In genomic region chrX:48071064-48071985, GRCh38 we compare ENCODE assay signal across 8 cellular contexts. TPM values are rescaled to one million over a fixed set of nuclear protein-coding genes. Genes with fewer than 3 reads are reported as not detected.
DNase-seq lines count a peak whose midpoint lies in the region; ATAC-seq and TF ChIP-seq lines count a peak whose summit lies in the region.

Gene ZNF630, minus strand, starts transcription at chrX:48071640. Its CDS starts 4,754 bp downstream, at chrX:48066886.

- H3K27ac ChIP-seq in OCI-LY3 (ENCODE audit: low read length): peak within 1 kb of the TSS; percentile 63

- H3K9me3 Mint-ChIP-seq in neural crest cell: peaks cover 11% of the 10 kb centered on the region
- H3K9me3 Mint-ChIP-seq in stimulated activated naive CD8-positive, alpha-beta T cell treated with anti-CD3 and anti-CD28 coated beads, Interleukin-15, amount 100 ng/mL, for 72 hours: no peaks in the 10 kb centered on the region

- H3K79me2 ChIP-seq in OCI-LY3 (ENCODE audit: low read length): no peaks in the 10 kb centered on the region

- H3K9ac ChIP-seq in OCI-LY3 (ENCODE audit: low read length): peak within 1 kb of the TSS; percentile 90

- H3K9me3 ChIP-seq in OCI-LY3 (ENCODE audit: insufficient read depth, low read length): no peaks in the 10 kb centered on the region

- peak within 1 kb of the TSS; percentile 97 for H3K4me3 Mint-ChIP-seq in neural crest cell
- peak within 1 kb of the TSS; percentile 89 to 99 for H3K4me3 Mint-ChIP-seq in stimulated activated naive CD8-positive, alpha-beta T cell treated with anti-CD3 and anti-CD28 coated beads, Interleukin-15, amount 100 ng/mL, for 72 hours

- H2AFZ ChIP-seq in OCI-LY3 (ENCODE audit: low read depth, low read length): peak within 1 kb of the TSS; percentile 81

- H4K20me1 ChIP-seq in OCI-LY3 (ENCODE audit: insufficient read depth, low read length): no peaks in the 10 kb centered on the region

- peak; percentile 76 for ATAC-seq in HG03457 (IDR thresholded peaks at IDR 0.05; ENCODE audit: unreplicated experiment)
- ATAC-seq in stimulated activated naive CD8-positive, alpha-beta T cell treated with anti-CD3 and anti-CD28 coated beads, Interleukin-15, amount 100 ng/mL, for 72 hours: peak; percentile 96

- no peaks in the 10 kb centered on the region for H3K27me3 ChIP-seq in OCI-LY3 (ENCODE audit: low read depth, low read length)

- TF ChIP-seq CTCF in OCI-LY3 (IDR thresholded peaks at IDR 0.05; ENCODE audit: low read depth, low read length) (no peak), fibroblast of villous mesenchyme (IDR thresholded peaks at IDR 0.05; ENCODE audit: insufficient read depth, low read depth, low read length) (no peak), neural crest cell (conservative IDR thresholded peaks at IDR 0.05) (no peak)

- H3K27me3 Mint-ChIP-seq in neural crest cell (ENCODE audit: low read depth): no peaks in the 10 kb centered on the region
- H3K27me3 Mint-ChIP-seq in stimulated activated naive CD8-positive, alpha-beta T cell treated with anti-CD3 and anti-CD28 coated beads, Interleukin-15, amount 100 ng/mL, for 72 hours: no peaks in the 10 kb centered on the region

- peak within 1 kb of the TSS; percentile 97 for H3K27ac Mint-ChIP-seq in neural crest cell (ENCODE audit: unreplicated experiment)
- H3K27ac Mint-ChIP-seq in stimulated activated naive CD8-positive, alpha-beta T cell treated with anti-CD3 and anti-CD28 coated beads, Interleukin-15, amount 100 ng/mL, for 72 hours: peak within 1 kb of the TSS; percentile 98 to 99

- peaks cover 6% of the 10 kb centered on the region for H3K36me3 ChIP-seq in OCI-LY3 (replicated peaks; ENCODE audit: low read depth, low read length)

- H3K36me3 Mint-ChIP-seq in neural crest cell (ENCODE audit: low read depth): peaks cover 10% of the 10 kb centered on the region

- H3K4me1 ChIP-seq in OCI-LY3 (ENCODE audit: low read length): peaks cover 31% of the 10 kb centered on the region

- H3K4me2 ChIP-seq in OCI-LY3 (ENCODE audit: low read length): peak within 1 kb of the TSS; percentile 77

- H3K4me3 ChIP-seq in OCI-LY3 (ENCODE audit: low read length): peak within 1 kb of the TSS; percentile 91
- H3K4me3 ChIP-seq in fibroblast of villous mesenchyme (ENCODE audit: low read depth, low read length): peak within 1 kb of the TSS; percentile 66

- peak; percentile 50 for DNase-seq in AG08395 (ENCODE audit: low spot score)
- peak; percentile 82 for DNase-seq in activated effector memory CD4-positive, alpha-beta T cell treated with anti-CD3 and anti-CD28 coated beads, Interleukin-2, amount 50 U/mL, for 16 hours
- DNase-seq in fibroblast of villous mesenchyme (ENCODE audit: low read depth): peak; percentile 31
- peak; percentile 27 for DNase-seq in neural crest cell (ENCODE audit: low read depth, low spot score)
- DNase-seq in stimulated activated naive CD8-positive, alpha-beta T cell treated with anti-CD3 and anti-CD28 coated beads, Interleukin-15, amount 100 ng/mL, for 72 hours: peak; percentile 55 to 73

- peak; percentile 53 for TF ChIP-seq POLR2A in GM19193 (IDR thresholded peaks at IDR 0.05; ENCODE audit: extremely low read depth, insufficient read depth, insufficient read length)

- H3K4me1 Mint-ChIP-seq in neural crest cell: peaks cover 15% of the 10 kb centered on the region
- peaks cover 15% of the 10 kb centered on the region for H3K4me1 Mint-ChIP-seq in stimulated activated naive CD8-positive, alpha-beta T cell treated with anti-CD3 and anti-CD28 coated beads, Interleukin-15, amount 100 ng/mL, for 72 hours

RNA-seq across cellular contexts. Expression of gene ZNF630, which starts in this region (rescaled TPM):
- total RNA-seq in fibroblast of villous mesenchyme (0.32 and 3.0 TPM in 2 replicates), neural crest cell (1.7 and 2.1 TPM in 2 replicates)

Comparison
In these comparisons a context has a peak if more than half of its experiments do, and no peak if none do; other contexts are left out.
1. Peak in every context shown above with its lines: DNase-seq, ATAC-seq, H3K4me3 ChIP-seq and H3K27ac ChIP-seq.
2. DNase-seq: peak in every context shown above with its lines; median percentile 82 in activated effector memory CD4-positive, alpha-beta T cell treated with anti-CD3 and anti-CD28 coated beads, Interleukin-2, amount 50 U/mL, for 16 hours; 64 in stimulated activated naive CD8-positive, alpha-beta T cell treated with anti-CD3 and anti-CD28 coated beads, Interleukin-15, amount 100 ng/mL, for 72 hours; 50 in AG08395; 31 in fibroblast of villous mesenchyme; 27 in neural crest cell.